11 cellular contexts compared by ENCODE assay signal in the genomic region with DNA sequence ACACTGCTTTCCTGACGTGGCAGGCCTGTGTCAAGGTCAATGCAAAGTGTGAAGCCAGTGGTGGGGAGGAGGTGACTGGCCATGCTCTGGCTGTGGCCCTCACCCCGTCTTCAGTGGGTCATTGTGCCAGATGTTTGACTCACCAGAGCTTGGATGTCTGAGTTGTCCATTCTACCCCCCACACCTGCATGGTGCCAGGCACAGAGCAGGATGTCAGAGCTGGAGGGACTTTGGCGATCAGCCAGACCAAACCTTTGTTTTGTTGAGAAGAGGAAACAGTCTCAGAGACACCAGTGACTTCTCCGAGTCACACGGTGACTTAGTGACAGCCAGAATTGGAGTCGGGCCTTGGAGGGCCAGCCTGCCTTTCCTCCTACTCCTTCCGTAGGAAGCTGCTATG. TPM values are rescaled to one million over a fixed set of nuclear protein-coding genes. Genes with fewer than 3 reads are reported as not detected.
DNase-seq lines count a peak whose midpoint lies in the region; ATAC-seq, FAIRE-seq and TF ChIP-seq lines count a peak whose summit lies in the region.
"Had no signal": no experiment of that assay in that cellular context is flagged by ENCODE, and none has a peak within 500 bp of the region (broad histone marks: within the 10 kb centered on the region; RNA-seq: fewer than 3 reads in every experiment).

No MANE protein-coding gene starts in this region.

- no peak for TF ChIP-seq POLR2A in NB4 (IDR thresholded peaks at IDR 0.05; ENCODE audit: extremely low read depth, insufficient read length)
- TF ChIP-seq POLR2A in spleen (IDR thresholded peaks at IDR 0.05): no peak

- H3K9ac ChIP-seq in mammary epithelial cell (ENCODE audit: insufficient read depth, low read length): no peak overlapping the region

- POLR2A ChIA-PET in activated CD8-positive, alpha-beta T cell treated with anti-CD3 and anti-CD28 coated beads for 36 hours (lab: Charles Lee): interaction anchor here (0.6 kb wide), 1 partner anchor 30 kb away, joined by 3 read pairs; no protein-coding TSS in a partner anchor
- POLR2A ChIA-PET in activated CD8-positive, alpha-beta T cell treated with anti-CD3 and anti-CD28 coated beads, Interleukin-2, amount 10 ng/mL, durations not matched to agents 7 days and 5 days (lab: Charles Lee): no interaction called here

- DNase-seq in activated CD8-positive, alpha-beta T cell treated with anti-CD3 and anti-CD28 coated beads for 36 hours: peak; percentile 53
- no peak for DNase-seq in activated CD8-positive, alpha-beta T cell treated with anti-CD3 and anti-CD28 coated beads, Interleukin-2, amount 10 ng/mL, durations not matched to agents 7 days and 5 days
- DNase-seq in NB4 (ENCODE audit: low read depth) (peak; percentile 21), mammary epithelial cell (peak; percentile 7), spleen (peak; percentile 47), chondrocyte (ENCODE audit: low spot score) (no peak), small intestine (no peak)
- DNase-seq in effector memory CD8-positive, alpha-beta T cell: no peak
- DNase-seq: amygdala, NCI-H1092 treated with DMSO at 0.1 percent for 48 hours had no signal

- no peaks in the 10 kb centered on the region for H3K36me3 Mint-ChIP-seq in activated CD8-positive, alpha-beta T cell treated with anti-CD3 and anti-CD28 coated beads for 36 hours (ENCODE audit: low read depth)
- H3K36me3 Mint-ChIP-seq in activated CD8-positive, alpha-beta T cell treated with anti-CD3 and anti-CD28 coated beads, Interleukin-2, amount 10 ng/mL, durations not matched to agents 7 days and 5 days (ENCODE audit: low read depth): peaks cover 6% of the 10 kb centered on the region
- H3K36me3 Mint-ChIP-seq in chondrocyte (ENCODE audit: low read depth): peaks cover 7% of the 10 kb centered on the region
- H3K36me3 Mint-ChIP-seq in effector memory CD8-positive, alpha-beta T cell (ENCODE audit: insufficient read depth): no peaks in the 10 kb centered on the region

- H3K27me3 ChIP-seq in mammary epithelial cell (ENCODE audit: insufficient read depth, low read length): no peaks in the 10 kb centered on the region
- peaks cover 0 to 11% (median 0%) of the 10 kb centered on the region in 7 donors for H3K27me3 ChIP-seq in spleen (replicated peaks in 1 of 7)
- H3K27me3 ChIP-seq in small intestine (ENCODE audit: control insufficient read depth in 2 of 2, insufficient read depth in 2 of 2, low read length in 2 of 2): no peaks in the 10 kb centered on the region

- peaks cover 6% of the 10 kb centered on the region for H3K9me3 Mint-ChIP-seq in activated CD8-positive, alpha-beta T cell treated with anti-CD3 and anti-CD28 coated beads for 36 hours
- peaks cover 8% of the 10 kb centered on the region for H3K9me3 Mint-ChIP-seq in activated CD8-positive, alpha-beta T cell treated with anti-CD3 and anti-CD28 coated beads, Interleukin-2, amount 10 ng/mL, durations not matched to agents 7 days and 5 days (ENCODE audit: insufficient read depth)
- H3K9me3 Mint-ChIP-seq in chondrocyte (ENCODE audit: low read depth): peaks cover 5% of the 10 kb centered on the region
- H3K9me3 Mint-ChIP-seq in effector memory CD8-positive, alpha-beta T cell: peaks cover 0 to 7% of the 10 kb centered on the region in 2 donors

- no peaks in the 10 kb centered on the region for H4K20me1 ChIP-seq in mammary epithelial cell (ENCODE audit: insufficient read depth, low read length)

- H3K4me2 ChIP-seq in mammary epithelial cell (ENCODE audit: insufficient read depth, low read depth, low read length): no peak overlapping the region

- dilution Hi-C loops in mammary epithelial cell (cut with HindIII; ENCODE audit: low sequenced_read_pairs): no loop called here

- no TSS peak for BruUV-seq in mammary epithelial cell (replicated peaks; lab: Mats Ljungman, UMichigan)

- H3K36me3 ChIP-seq in mammary epithelial cell (ENCODE audit: insufficient read depth, low read length) (no peaks in the 10 kb centered on the region), spleen (no peaks in the 10 kb centered on the region), small intestine (ENCODE audit: control insufficient read depth in 2 of 2, insufficient read depth in 2 of 2, low read length in 2 of 2) (no peaks in the 10 kb centered on the region)

- H3K79me2 ChIP-seq in mammary epithelial cell (ENCODE audit: insufficient read depth, low read length): no peaks in the 10 kb centered on the region

- H3K27me3 Mint-ChIP-seq in activated CD8-positive, alpha-beta T cell treated with anti-CD3 and anti-CD28 coated beads for 36 hours: no peaks in the 10 kb centered on the region
- no peaks in the 10 kb centered on the region for H3K27me3 Mint-ChIP-seq in activated CD8-positive, alpha-beta T cell treated with anti-CD3 and anti-CD28 coated beads, Interleukin-2, amount 10 ng/mL, durations not matched to agents 7 days and 5 days (ENCODE audit: low read depth)
- no peaks in the 10 kb centered on the region for H3K27me3 Mint-ChIP-seq in chondrocyte (ENCODE audit: low read depth)
- H3K27me3 Mint-ChIP-seq in effector memory CD8-positive, alpha-beta T cell: peaks cover 22 to 40% of the 10 kb centered on the region in 2 donors

- no peak for FAIRE-seq in small intestine (lab: Jason Lieb, UNC)

- H3K4me3 ChIP-seq in NB4 (ENCODE audit: low read depth, low read length) (no peak overlapping the region), mammary epithelial cell (replicated peaks in 1 of 3; ENCODE audit: insufficient read depth in 1 of 3, low read depth in 2 of 3, low read length in 3 of 3) (no peak overlapping the region), spleen (no peak overlapping the region), small intestine (ENCODE audit: low read depth in 1 of 2, low read length in 2 of 2) (no peak overlapping the region)

- H3K27ac ChIP-seq in mammary epithelial cell (ENCODE audit: insufficient read depth, low read depth, low read length) (no peak overlapping the region), spleen (no peak overlapping the region), small intestine (ENCODE audit: low read depth in 1 of 2, low read length in 1 of 2) (no peak overlapping the region)

- no peak for TF ChIP-seq CTCF in activated CD8-positive, alpha-beta T cell treated with anti-CD3 and anti-CD28 coated beads for 36 hours (IDR thresholded peaks at IDR 0.05)
- TF ChIP-seq CTCF in NB4 (IDR thresholded peaks at IDR 0.05; ENCODE audit: low read depth, low read length) (no peak), mammary epithelial cell (conservative IDR thresholded peaks at IDR 0.05 in 1 of 2, IDR thresholded peaks at IDR 0.05 in 1 of 2; ENCODE audit: extremely low read depth in 1 of 2, insufficient read depth in 1 of 2, low read depth in 1 of 2, low read length in 2 of 2) (no peak), spleen (IDR thresholded peaks at IDR 0.05 in 8 of 11, conservative IDR thresholded peaks at IDR 0.05 in 3 of 11) (no peak), chondrocyte (IDR thresholded peaks at IDR 0.05) (no peak)

- H2AFZ ChIP-seq in mammary epithelial cell (ENCODE audit: low read depth, low read length): no peak overlapping the region

- no peak overlapping the region for H3K27ac Mint-ChIP-seq in activated CD8-positive, alpha-beta T cell treated with anti-CD3 and anti-CD28 coated beads for 36 hours
- no peak overlapping the region for H3K27ac Mint-ChIP-seq in activated CD8-positive, alpha-beta T cell treated with anti-CD3 and anti-CD28 coated beads, Interleukin-2, amount 10 ng/mL, durations not matched to agents 7 days and 5 days
- no peak overlapping the region for H3K27ac Mint-ChIP-seq in chondrocyte (ENCODE audit: unreplicated experiment)
- peak overlapping the region in 1 of 2 donors; percentile 49 for H3K27ac Mint-ChIP-seq in effector memory CD8-positive, alpha-beta T cell
- H3K27ac Mint-ChIP-seq: natural killer cell treated with Interleukin-12 subunit alpha and Interleukin-12 subunit beta and Interleukin-15 and Interleukin-18, amount 100 ng/mL, for 72 hours had no signal

- H3K4me1 Mint-ChIP-seq in activated CD8-positive, alpha-beta T cell treated with anti-CD3 and anti-CD28 coated beads for 36 hours (ENCODE audit: low read depth): peaks cover 9% of the 10 kb centered on the region
- H3K4me1 Mint-ChIP-seq in activated CD8-positive, alpha-beta T cell treated with anti-CD3 and anti-CD28 coated beads, Interleukin-2, amount 10 ng/mL, durations not matched to agents 7 days and 5 days (ENCODE audit: low read depth): peaks cover 9% of the 10 kb centered on the region
- peaks cover 52% of the 10 kb centered on the region for H3K4me1 Mint-ChIP-seq in chondrocyte (ENCODE audit: low read depth)
- peaks cover 0 to 4% of the 10 kb centered on the region in 2 donors for H3K4me1 Mint-ChIP-seq in effector memory CD8-positive, alpha-beta T cell (ENCODE audit: low read depth in 2 of 2)

- no peak overlapping the region for H3K4me3 Mint-ChIP-seq in activated CD8-positive, alpha-beta T cell treated with anti-CD3 and anti-CD28 coated beads for 36 hours
- H3K4me3 Mint-ChIP-seq in activated CD8-positive, alpha-beta T cell treated with anti-CD3 and anti-CD28 coated beads, Interleukin-2, amount 10 ng/mL, durations not matched to agents 7 days and 5 days: no peak overlapping the region
- no peak overlapping the region for H3K4me3 Mint-ChIP-seq in chondrocyte (ENCODE audit: unreplicated experiment)
- H3K4me3 Mint-ChIP-seq in effector memory CD8-positive, alpha-beta T cell: no peak overlapping the region
- H3K4me3 Mint-ChIP-seq: natural killer cell treated with Interleukin-12 subunit alpha and Interleukin-12 subunit beta and Interleukin-15 and Interleukin-18, amount 100 ng/mL, for 72 hours had no signal

- peaks cover 12% of the 10 kb centered on the region for H3K9me3 ChIP-seq in mammary epithelial cell (replicated peaks; ENCODE audit: insufficient read depth, low read length)
- peaks cover 0 to 20% (median 15%) of the 10 kb centered on the region in 8 donors for H3K9me3 ChIP-seq in spleen
- H3K9me3 ChIP-seq in small intestine (ENCODE audit: control insufficient read depth, low read depth): no peaks in the 10 kb centered on the region

- in situ Hi-C loops in mammary epithelial cell (cut with MboI; ENCODE audit: low sequenced_read_pairs in 2 of 2): no loop called here

- CTCF ChIA-PET in activated CD8-positive, alpha-beta T cell treated with anti-CD3 and anti-CD28 coated beads for 36 hours (lab: Charles Lee): no interaction called here
- CTCF ChIA-PET in activated CD8-positive, alpha-beta T cell treated with anti-CD3 and anti-CD28 coated beads, Interleukin-2, amount 10 ng/mL, durations not matched to agents 7 days and 5 days (lab: Charles Lee): interaction anchor here (1.6 kb wide), 1 partner anchor 10 kb away, joined by 4 read pairs; no protein-coding TSS in a partner anchor
- CTCF ChIA-PET in mammary epithelial cell (lab: Charles Lee; ENCODE audit: low non-redundant PET): interaction anchor here (0.6 kb wide), 1 partner anchor 110 kb away, joined by 9 read pairs; no protein-coding TSS in a partner anchor

- WGBS in mammary epithelial cell (ENCODE audit: low coverage, missing lambda C conversion rate): 19% methylated on average over 7 of the region's 7 CpGs
- WGBS in spleen, 5 donors: 22 to 47% (median 32%) methylated on average over 7 of the region's 7 CpGs
- 16 to 45% (median 40%) methylated on average over 7 of the region's 7 CpGs for WGBS in small intestine, 3 donors

- H3K4me1 ChIP-seq in mammary epithelial cell (ENCODE audit: insufficient read depth, low read length) (peaks cover 12% of the 10 kb centered on the region), spleen (peaks cover 0 to 30% (median 10%) of the 10 kb centered on the region in 6 donors), small intestine (ENCODE audit: control insufficient read depth in 2 of 2, insufficient read depth in 1 of 2, low read depth in 1 of 2, low read length in 1 of 2) (no peaks in the 10 kb centered on the region)

- ATAC-seq in activated CD8-positive, alpha-beta T cell treated with anti-CD3 and anti-CD28 coated beads for 36 hours: peak; percentile 68
- no peak for ATAC-seq in activated CD8-positive, alpha-beta T cell treated with anti-CD3 and anti-CD28 coated beads, Interleukin-2, amount 10 ng/mL, durations not matched to agents 7 days and 5 days
- ATAC-seq in effector memory CD8-positive, alpha-beta T cell (replicated peaks): no peak

- intact Hi-C loops in activated CD8-positive, alpha-beta T cell treated with anti-CD3 and anti-CD28 coated beads for 36 hours (cut with micrococcal nuclease): no loop called here
- intact Hi-C loops in mammary epithelial cell (cut with micrococcal nuclease): no loop called here
- intact Hi-C loops in spleen (cut with DNase I; ENCODE audit: low total_unique reads): no loop called here

RNA-seq across cellular contexts. Expression of a gene that starts 49.5 kb away (rescaled TPM):
- under 1 TPM; 0.25 to 0.41 TPM for total RNA-seq in activated CD8-positive, alpha-beta T cell treated with anti-CD3 and anti-CD28 coated beads for 36 hours
- total RNA-seq in activated CD8-positive, alpha-beta T cell treated with anti-CD3 and anti-CD28 coated beads, Interleukin-2, amount 10 ng/mL, durations not matched to agents 7 days and 5 days: 1 to 10 TPM in 1 of 2 experiments, under 1 TPM in 1; 0.97 to 1.2 TPM
- total RNA-seq in mammary epithelial cell (under 1 TPM; 0.09 to 0.83 TPM), spleen (10 to 100 TPM in 2 of 7 donors, 1 to 10 TPM in 5; 3.6 to 14.0 (median 6.9) TPM), chondrocyte (5.2 to 29.0 TPM (median 6.6 TPM) in 3 replicates)
- polyA plus RNA-seq in mammary epithelial cell (0.11 TPM), spleen (1 to 10 TPM in 2 of 3 donors, under 1 TPM in 1; 0.72 to 3.5 (median 3.4) TPM), small intestine (10 to 100 TPM in 1 of 3 donors, 1 to 10 TPM in 1, under 1 TPM in 1; 0.89 to 19.5 (median 1.4) TPM)
- 2.7 TPM for polyA minus RNA-seq in mammary epithelial cell

Comparison
In these comparisons a context has a peak if more than half of its experiments do, and no peak if none do; other contexts are left out.
1. DNase-seq: peak in activated CD8-positive, alpha-beta T cell treated with anti-CD3 and anti-CD28 coated beads for 36 hours (single experiment), NB4 (single experiment), mammary epithelial cell (single experiment) and spleen (single experiment); none in activated CD8-positive, alpha-beta T cell treated with anti-CD3 and anti-CD28 coated beads, Interleukin-2, amount 10 ng/mL, durations not matched to agents 7 days and 5 days (single experiment), chondrocyte (single experiment), small intestine (single experiment) and effector memory CD8-positive, alpha-beta T cell (0 of 3).